ENCODE assay signal across 10 cellular contexts in the genomic region with DNA sequence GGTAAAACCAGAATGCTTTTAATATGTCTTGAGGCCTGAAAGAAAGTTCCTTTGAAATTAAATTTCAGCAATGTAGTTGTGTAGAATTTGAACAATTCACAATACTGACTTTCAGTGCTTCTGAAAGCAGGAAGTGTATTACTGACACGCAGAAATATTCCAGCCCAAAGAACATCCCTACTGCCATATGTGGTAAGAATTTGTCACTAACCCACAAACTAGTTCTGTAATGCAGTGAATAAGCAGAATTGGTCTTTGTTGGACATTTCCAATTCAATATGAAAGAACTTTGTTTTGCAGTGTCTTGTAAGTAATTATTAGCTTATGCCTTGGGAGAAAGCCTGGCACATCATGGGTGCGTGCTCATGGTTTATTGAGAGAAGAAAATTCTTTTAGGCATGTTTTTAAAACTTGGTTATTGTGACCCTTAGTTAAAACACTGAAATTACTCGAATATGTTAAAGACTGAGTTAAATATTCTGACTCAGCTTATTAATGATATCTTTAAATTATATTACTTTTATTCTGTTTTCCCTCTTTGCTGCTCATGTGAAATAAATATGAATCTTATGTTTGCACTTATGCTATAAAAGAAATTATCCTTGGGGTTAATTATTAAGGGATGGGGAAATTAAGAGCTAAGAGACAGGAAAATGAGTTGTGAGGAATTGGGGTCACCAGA. TPM values are rescaled to one million over a fixed set of nuclear protein-coding genes. Genes with fewer than 3 reads are reported as not detected.
DNase-seq lines count a peak whose midpoint lies in the region; ATAC-seq, FAIRE-seq and TF ChIP-seq lines count a peak whose summit lies in the region.
"Had no signal": no experiment of that assay in that cellular context is flagged by ENCODE, and none has a peak within 500 bp of the region (broad histone marks: within the 10 kb centered on the region; RNA-seq: fewer than 3 reads in every experiment).

No MANE protein-coding gene starts in this region.

- H3K9ac ChIP-seq in endothelial cell of umbilical vein (replicated peaks; ENCODE audit: extremely low read depth, insufficient read depth, low read length), result no peak overlapping the region

- POLR2A ChIA-PET in endothelial cell of umbilical vein (lab: Charles Lee), result no interaction called here
- POLR2A ChIA-PET in naive thymus-derived CD8-positive, alpha-beta T cell (lab: Charles Lee), result no interaction called here

- no peak overlapping the region for H2AFZ ChIP-seq in endothelial cell of umbilical vein (ENCODE audit: low read depth, low read length)

- no peaks in the 10 kb centered on the region for H3K9me3 Mint-ChIP-seq in osteocyte (ENCODE audit: unreplicated experiment)
- no peaks in the 10 kb centered on the region for H3K9me3 Mint-ChIP-seq in naive thymus-derived CD8-positive, alpha-beta T cell

- H3K27ac ChIP-seq in endothelial cell of umbilical vein (ENCODE audit: insufficient read depth, low read depth, low read length), result peak overlapping the region; percentile 24
- H3K27ac ChIP-seq in Peyer's patch, result no peak overlapping the region

- no TSS peak for BruUV-seq in endothelial cell of umbilical vein (replicated peaks; lab: Mats Ljungman, UMichigan)

- intact Hi-C loops in endothelial cell of umbilical vein (cut with micrococcal nuclease), result loop anchor here (2.0 kb wide), 1 partner anchor 32 kb away; no protein-coding TSS in a partner anchor

- H3K4me3 ChIP-seq in NB4 (ENCODE audit: low read depth, low read length) (no peak overlapping the region), endothelial cell of umbilical vein (replicated peaks in 1 of 3; ENCODE audit: insufficient read depth in 1 of 3, low read depth in 1 of 3, low read length in 3 of 3) (no peak overlapping the region), Peyer's patch (no peak overlapping the region)

- H3K4me1 ChIP-seq in endothelial cell of umbilical vein (ENCODE audit: control insufficient read depth, extremely low read depth, insufficient read depth, low read length), result peaks cover 21% of the 10 kb centered on the region
- H3K4me1 ChIP-seq in Peyer's patch, result peaks cover 0 to 3% (median 0%) of the 10 kb centered on the region in 4 donors

- H3K79me2 ChIP-seq in endothelial cell of umbilical vein (ENCODE audit: control insufficient read depth, insufficient read depth, low read length), result peaks cover 93% of the 10 kb centered on the region

- H3K4me2 ChIP-seq in endothelial cell of umbilical vein (ENCODE audit: insufficient read depth, low read length), result peak overlapping the region; percentile 21

- H3K9me3 ChIP-seq in endothelial cell of umbilical vein (replicated peaks; ENCODE audit: control insufficient read depth, insufficient read depth, low read length), result no peaks in the 10 kb centered on the region
- H3K9me3 ChIP-seq in Peyer's patch, result no peaks in the 10 kb centered on the region

- CTCF ChIA-PET in endothelial cell of umbilical vein (lab: Charles Lee), result no interaction called here

- peaks cover 34% of the 10 kb centered on the region for H3K4me1 Mint-ChIP-seq in osteocyte (ENCODE audit: unreplicated experiment)
- peaks cover 3 to 45% (median 5%) of the 10 kb centered on the region in 4 donors for H3K4me1 Mint-ChIP-seq in naive thymus-derived CD8-positive, alpha-beta T cell

- no peak for ATAC-seq in naive thymus-derived CD8-positive, alpha-beta T cell
- ATAC-seq in GM21717 (IDR thresholded peaks at IDR 0.05; ENCODE audit: unreplicated experiment), result no peak

- no peak for FAIRE-seq in endothelial cell of umbilical vein (lab: Jason Lieb, UNC)
- FAIRE-seq: TTC549 had no signal

- TF ChIP-seq POLR2A in NB4 (IDR thresholded peaks at IDR 0.05; ENCODE audit: extremely low read depth, insufficient read length) (no peak), endothelial cell of umbilical vein (IDR thresholded peaks at IDR 0.05; ENCODE audit: low read depth, low read length) (no peak), Peyer's patch (IDR thresholded peaks at IDR 0.05) (no peak)

- H3K27me3 Mint-ChIP-seq in osteocyte (ENCODE audit: unreplicated experiment), result no peaks in the 10 kb centered on the region
- H3K27me3 Mint-ChIP-seq in naive thymus-derived CD8-positive, alpha-beta T cell, result no peaks in the 10 kb centered on the region

- DNase-seq in GM04503 (ENCODE audit: low read depth) (peak; percentile 75), NB4 (ENCODE audit: low read depth) (peak; percentile 87), endothelial cell of umbilical vein (ENCODE audit: low read depth, low spot score) (peak; percentile 48), osteocyte (ENCODE audit: extremely low spot score, unreplicated experiment) (no peak), Peyer's patch (no peak)
- DNase-seq in activated CD4-positive, CD25-positive, alpha-beta regulatory T cell (lab: John Stamatoyannopoulos, UW), result no peak
- DNase-seq in naive thymus-derived CD8-positive, alpha-beta T cell, result no peak
- DNase-seq: cerebellar nuclear complex had no signal

- dilution Hi-C loops in endothelial cell of umbilical vein (cut with MboI; ENCODE audit: extremely low pct_ligation_motif_present, low sequenced_read_pairs), result no loop called here

- peaks cover 21% of the 10 kb centered on the region for H3K36me3 Mint-ChIP-seq in osteocyte (ENCODE audit: unreplicated experiment)
- peaks cover 0 to 24% (median 7%) of the 10 kb centered on the region in 3 donors for H3K36me3 Mint-ChIP-seq in naive thymus-derived CD8-positive, alpha-beta T cell

- no peaks in the 10 kb centered on the region for H3K27me3 ChIP-seq in endothelial cell of umbilical vein (ENCODE audit: control insufficient read depth in 2 of 2, insufficient read depth in 2 of 2, low read length in 2 of 2)
- H3K27me3 ChIP-seq in Peyer's patch, result no peaks in the 10 kb centered on the region

- TF ChIP-seq CTCF in NB4 (IDR thresholded peaks at IDR 0.05; ENCODE audit: low read depth, low read length) (no peak), endothelial cell of umbilical vein (IDR thresholded peaks at IDR 0.05; ENCODE audit: extremely low read depth in 1 of 2, insufficient read depth in 1 of 2, low read depth in 1 of 2, low read length in 2 of 2) (no peak), osteocyte (IDR thresholded peaks at IDR 0.05) (peak; percentile 21), Peyer's patch (IDR thresholded peaks at IDR 0.05) (no peak)

- H3K9me1 ChIP-seq in endothelial cell of umbilical vein (replicated peaks; ENCODE audit: control insufficient read depth, extremely low read depth, insufficient read depth, low read length), result no peaks in the 10 kb centered on the region

- peaks cover 32% of the 10 kb centered on the region for H4K20me1 ChIP-seq in endothelial cell of umbilical vein (replicated peaks; ENCODE audit: control insufficient read depth, extremely low read depth, insufficient read depth, low read length)

- H3K36me3 ChIP-seq in endothelial cell of umbilical vein (ENCODE audit: control insufficient read depth in 2 of 2, extremely low read depth in 1 of 2, insufficient read depth in 2 of 2, low read length in 2 of 2) (peaks cover 8 to 16% of the 10 kb centered on the region in 2 experiments), Peyer's patch (peaks cover 0 to 33% (median 0%) of the 10 kb centered on the region in 3 donors)

- H3K27ac Mint-ChIP-seq in osteocyte (ENCODE audit: unreplicated experiment), result peak overlapping the region; percentile 69
- H3K27ac Mint-ChIP-seq in naive thymus-derived CD8-positive, alpha-beta T cell, result no peak overlapping the region

- no peak overlapping the region for H3K4me3 Mint-ChIP-seq in osteocyte (ENCODE audit: unreplicated experiment)
- H3K4me3 Mint-ChIP-seq in naive thymus-derived CD8-positive, alpha-beta T cell, result no peak overlapping the region

TF ChIP-seq in endothelial cell of umbilical vein, 7 proteins besides CTCF, POLR2A, EP300 and RAD21:
- no peak for TF ChIP-seq JUN (IDR thresholded peaks at IDR 0.05; ENCODE audit: borderline replicate concordance, insufficient read depth, insufficient read length, low read depth)
- TF ChIP-seq MYC (IDR thresholded peaks at IDR 0.05; ENCODE audit: low read depth, low read length), result no peak
- no peak for TF ChIP-seq FOS (IDR thresholded peaks at IDR 0.05; ENCODE audit: borderline replicate concordance, insufficient read depth, low read length)
- no peak for TF ChIP-seq POLR2AphosphoS5 (IDR thresholded peaks at IDR 0.05; ENCODE audit: insufficient read depth, low read depth, low read length)
- TF ChIP-seq EZH2 (IDR thresholded peaks at IDR 0.05; ENCODE audit: borderline replicate concordance, low read depth, low read length, severe bottlenecking), result no peak

RNA-seq across cellular contexts. Expression of a gene that starts 33.4 kb away (rescaled TPM):
- 132 and 137 TPM in 2 replicates for total RNA-seq in endothelial cell of umbilical vein
- 28.7 and 30.6 TPM in 2 replicates for polyA plus RNA-seq in endothelial cell of umbilical vein
- 51.7 and 55.0 TPM in 2 replicates for polyA plus RNA-seq in endothelial cell of umbilical vein (2011; cell fraction: cytosol; rRNA removed)
- 69.0 and 76.5 TPM in 2 replicates for polyA plus RNA-seq in endothelial cell of umbilical vein (2011; cell fraction: nucleus; rRNA removed)
- polyA plus RNA-seq in endothelial cell of umbilical vein (2012), result 58.6 and 83.5 TPM in 2 replicates
- polyA minus RNA-seq in endothelial cell of umbilical vein, result 84.4 and 88.2 TPM in 2 replicates
- polyA minus RNA-seq in endothelial cell of umbilical vein (2011; cell fraction: cytosol; rRNA and poly(A)+ RNA removed), result 17.4 TPM
- polyA minus RNA-seq in endothelial cell of umbilical vein (2011; cell fraction: nucleus; rRNA and poly(A)+ RNA removed), result 143 and 200 TPM in 2 replicates
- 79.7 and 85.4 TPM in 2 replicates for total RNA-seq in osteocyte
- 10 to 100 TPM; 30.9 to 35.4 TPM for total RNA-seq in naive thymus-derived CD8-positive, alpha-beta T cell
- 1 to 10 TPM in 2 of 3 donors, under 1 TPM in 1; 0.64 to 3.7 (median 2.4) TPM for polyA plus RNA-seq in naive thymus-derived CD8-positive, alpha-beta T cell
- 100 to 1,000 TPM in 1 of 4 donors, 10 to 100 TPM in 3; 41.3 to 176 (median 66.9) TPM for total RNA-seq in Peyer's patch

Comparison
In these comparisons a context has a peak if more than half of its experiments do, and no peak if none do; other contexts are left out.
1. DNase-seq: peak in GM04503 (single experiment), NB4 (single experiment) and endothelial cell of umbilical vein (single experiment); none in osteocyte (single experiment), activated CD4-positive, CD25-positive, alpha-beta regulatory T cell (0 of 4), naive thymus-derived CD8-positive, alpha-beta T cell (0 of 10) and Peyer's patch (0 of 3).